In the genomic region with DNA sequence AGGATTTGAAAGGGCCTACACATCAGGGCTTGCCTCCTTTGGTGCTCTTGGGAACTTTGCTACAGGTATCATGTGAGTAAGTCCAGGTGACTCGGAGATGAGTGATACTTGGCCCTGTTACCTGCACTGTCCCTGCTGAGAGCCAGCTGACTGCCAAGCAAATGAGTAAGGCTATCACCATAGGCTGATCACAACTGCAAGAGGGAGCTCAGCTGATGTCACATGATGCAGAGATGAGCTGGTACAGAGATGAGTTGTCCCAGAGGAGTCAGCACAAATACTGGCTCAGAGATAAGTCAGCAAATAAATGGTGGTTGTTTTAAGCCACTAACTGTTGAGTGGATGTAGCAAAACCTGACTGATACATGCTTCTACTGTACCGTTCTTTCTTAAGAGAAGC, we compare ENCODE assay signal across 1 cellular context.
TF ChIP-seq lines count a peak whose summit lies in the region.

No MANE protein-coding gene starts in this region.

TF ChIP-seq in HepG2, 621 proteins besides CTCF, POLR2A, EP300 and RAD21 (continued from another document):
- TF ChIP-seq, protein P1, sequence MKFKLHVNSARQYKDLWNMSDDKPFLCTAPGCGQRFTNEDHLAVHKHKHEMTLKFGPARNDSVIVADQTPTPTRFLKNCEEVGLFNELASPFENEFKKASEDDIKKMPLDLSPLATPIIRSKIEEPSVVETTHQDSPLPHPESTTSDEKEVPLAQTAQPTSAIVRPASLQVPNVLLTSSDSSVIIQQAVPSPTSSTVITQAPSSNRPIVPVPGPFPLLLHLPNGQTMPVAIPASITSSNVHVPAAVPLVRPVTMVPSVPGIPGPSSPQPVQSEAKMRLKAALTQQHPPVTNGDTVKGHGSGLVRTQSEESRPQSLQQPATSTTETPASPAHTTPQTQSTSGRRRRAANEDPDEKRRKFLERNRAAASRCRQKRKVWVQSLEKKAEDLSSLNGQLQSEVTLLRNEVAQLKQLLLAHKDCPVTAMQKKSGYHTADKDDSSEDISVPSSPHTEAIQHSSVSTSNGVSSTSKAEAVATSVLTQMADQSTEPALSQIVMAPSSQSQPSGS (CRISPR knock-in tag; IDR thresholded peaks at IDR 0.05) = no peak
- TF ChIP-seq MAFK (conservative IDR thresholded peaks at IDR 0.05 in 1 of 2, IDR thresholded peaks at IDR 0.05 in 1 of 2; ENCODE audit: low read length in 2 of 2) (peak in 1 of 2 experiments; percentile 41; a peak in 2 of 4 replicates), HOXA5 (CRISPR knock-in tag; IDR thresholded peaks at IDR 0.05) (no peak)
